In the genomic region with DNA sequence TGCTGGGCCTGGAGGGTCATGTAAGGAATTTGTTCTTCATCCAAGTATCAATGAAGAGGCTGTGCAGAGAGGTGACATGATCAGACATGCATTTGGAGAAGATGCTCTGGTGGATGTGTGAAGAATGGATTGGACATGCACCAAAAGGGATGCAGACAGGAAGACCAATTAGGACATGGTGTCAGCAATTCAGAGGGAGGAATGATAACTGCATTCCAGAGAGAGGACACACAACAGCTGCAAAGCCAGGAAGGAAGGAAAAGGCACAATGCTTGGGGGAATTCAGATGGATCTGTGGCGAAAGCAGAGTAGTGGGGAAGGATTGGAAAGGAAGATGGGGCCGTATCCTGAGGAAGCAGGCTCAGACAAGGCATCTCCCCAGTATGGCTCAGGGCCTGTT, we compare ENCODE assay signal across 22 cellular contexts.
"Had no signal": no experiment of that assay in that cellular context is flagged by ENCODE, and none has a peak within 500 bp of the region (broad histone marks: within the 10 kb centered on the region; RNA-seq: fewer than 3 reads in every experiment).

No MANE protein-coding gene starts in this region.

- H3K36me3 Mint-ChIP-seq: activated naive CD8-positive, alpha-beta T cell treated with anti-CD3 and anti-CD28 coated beads for 36 hours; natural killer cell; T-cell had no signal

- H3K9me3 ChIP-seq: colonic mucosa, gastrocnemius medialis, mucosa of descending colon, spleen, thoracic aorta, upper lobe of left lung had no signal

- H3K4me3 Mint-ChIP-seq: activated naive CD8-positive, alpha-beta T cell treated with anti-CD3 and anti-CD28 coated beads for 36 hours; activated T-cell treated with anti-CD3 and anti-CD28 coated beads, Interleukin-2, amount 50 U/mL, for 24 hours; activated T-helper 17 cell treated with anti-CD3 and anti-CD28 coated beads, Interleukin-2, amount 50 U/mL, for 72 hours; natural killer cell; T-cell had no signal

- H3K27me3 ChIP-seq: colonic mucosa, gastrocnemius medialis, spleen, upper lobe of left lung had no signal

- H3K27ac Mint-ChIP-seq: activated naive CD8-positive, alpha-beta T cell treated with anti-CD3 and anti-CD28 coated beads for 36 hours; activated T-cell treated with anti-CD3 and anti-CD28 coated beads, Interleukin-2, amount 50 U/mL, for 24 hours; activated T-helper 17 cell treated with anti-CD3 and anti-CD28 coated beads, Interleukin-2, amount 50 U/mL, for 72 hours; progenitor cell of endocrine pancreas had no signal

- H3K36me3 ChIP-seq: colonic mucosa, gastrocnemius medialis, spleen, thoracic aorta, upper lobe of left lung had no signal

- H3K9me3 Mint-ChIP-seq: activated naive CD8-positive, alpha-beta T cell treated with anti-CD3 and anti-CD28 coated beads for 36 hours; activated T-cell treated with anti-CD3 and anti-CD28 coated beads, Interleukin-2, amount 50 U/mL, for 24 hours; activated T-helper 17 cell treated with anti-CD3 and anti-CD28 coated beads, Interleukin-2, amount 50 U/mL, for 72 hours; natural killer cell; T-cell had no signal

- DNase-seq: activated CD4-positive, alpha-beta T cell treated with anti-CD3 and anti-CD28 coated beads for 1 hour; activated CD4-positive, alpha-beta T cell treated with anti-CD3 and anti-CD28 coated beads, Interleukin-2, amount 50 U/mL, for 1 hour; activated CD8-positive, alpha-beta memory T cell treated with anti-CD3 and anti-CD28 coated beads, Interleukin-2, amount 50 U/mL, for 4 hours; activated naive CD8-positive, alpha-beta T cell treated with anti-CD3 and anti-CD28 coated beads for 36 hours; activated T-cell treated with anti-CD3 and anti-CD28 coated beads, Interleukin-2, amount 50 U/mL, for 24 hours; colonic mucosa; gastrocnemius medialis; hippocampal formation; left ventricle myocardium superior; mesenchymal stem cell; natural killer cell; retina; spleen; stimulated activated CD4-positive, alpha-beta T cell treated with anti-CD3 and anti-CD28 coated beads, Interleukin-4, amount 100 ng/mL, for 1 hour; stimulated activated naive CD4-positive, alpha-beta T cell treated with Interleukin-2 at 50 U/mL for 16 hours; T-cell; upper lobe of left lung had no signal

- H3K27me3 Mint-ChIP-seq: activated naive CD8-positive, alpha-beta T cell treated with anti-CD3 and anti-CD28 coated beads for 36 hours; activated T-cell treated with anti-CD3 and anti-CD28 coated beads, Interleukin-2, amount 50 U/mL, for 24 hours; activated T-helper 17 cell treated with anti-CD3 and anti-CD28 coated beads, Interleukin-2, amount 50 U/mL, for 72 hours; T-cell had no signal

- H3K27ac ChIP-seq: colonic mucosa, gastrocnemius medialis, thoracic aorta had no signal

- H3K4me3 ChIP-seq: colonic mucosa, gastrocnemius medialis, mucosa of descending colon, spleen, thoracic aorta, upper lobe of left lung had no signal

- ATAC-seq: activated T-helper 17 cell treated with anti-CD3 and anti-CD28 coated beads, Interleukin-2, amount 50 U/mL, for 72 hours; esophagus mucosa; gastrocnemius medialis; left ventricle myocardium superior; mucosa of descending colon; natural killer cell; T-cell had no signal
